In the genomic region with DNA sequence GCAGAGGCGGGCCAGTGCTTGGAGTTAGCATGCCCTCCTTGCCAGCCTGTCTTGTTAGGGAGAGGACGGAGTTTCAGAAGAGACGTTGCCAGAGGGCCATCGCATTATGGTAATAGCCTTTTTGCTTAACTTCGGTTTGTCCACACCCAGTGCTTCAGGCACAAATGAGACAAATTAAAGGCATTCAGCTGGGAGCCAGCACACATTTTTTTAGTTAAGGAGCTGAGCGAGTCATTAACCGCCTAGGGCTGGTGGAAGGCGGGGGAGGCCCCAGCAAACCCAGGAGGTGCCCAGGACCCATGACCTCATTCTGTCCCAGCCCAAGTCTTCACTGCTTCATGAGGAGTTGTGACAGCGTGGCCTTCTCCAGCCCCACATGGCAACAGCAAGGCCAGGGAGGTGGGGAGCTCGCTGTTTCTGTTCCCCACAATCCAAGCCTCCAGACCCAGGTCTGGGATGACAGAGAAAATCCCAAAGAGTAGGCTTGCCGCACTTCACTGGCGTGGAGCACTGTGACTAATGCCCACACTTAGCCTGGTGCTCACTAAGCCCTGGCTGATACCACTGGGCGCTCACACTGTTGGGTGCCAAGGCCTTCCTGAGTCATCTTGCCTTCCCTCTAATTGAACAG, we compare ENCODE assay signal across 10 cellular contexts.
DNase-seq lines count a peak whose midpoint lies in the region; ATAC-seq and TF ChIP-seq lines count a peak whose summit lies in the region.
"Had no signal": no experiment of that assay in that cellular context is flagged by ENCODE, and none has a peak within 500 bp of the region (broad histone marks: within the 10 kb centered on the region; RNA-seq: fewer than 3 reads in every experiment).

No MANE protein-coding gene starts in this region.

- CTCF ChIA-PET in activated CD4-positive, alpha-beta T cell treated with anti-CD3 and anti-CD28 coated beads for 36 hours (lab: Charles Lee), result no interaction called here
- CTCF ChIA-PET in activated CD4-positive, alpha-beta T cell treated with anti-CD3 and anti-CD28 coated beads, Interleukin-2, amount 10 ng/mL, durations not matched to agents 7 days and 5 days (lab: Charles Lee), result interaction anchor here (0.6 to 1.2 kb wide), 3 partner anchors 21 to 340 kb away, joined by 3 read pairs; no protein-coding TSS in a partner anchor
- CTCF ChIA-PET in activated CD8-positive, alpha-beta memory T cell treated with anti-CD3 and anti-CD28 coated beads, Interleukin-2, amount 10 ng/mL, durations not matched to agents 7 days and 5 days (lab: Charles Lee), result no interaction called here

- H3K9me3 Mint-ChIP-seq in activated CD4-positive, alpha-beta T cell treated with anti-CD3 and anti-CD28 coated beads for 36 hours (ENCODE audit: low read depth), result no peaks in the 10 kb centered on the region
- H3K9me3 Mint-ChIP-seq in activated CD4-positive, alpha-beta T cell treated with anti-CD3 and anti-CD28 coated beads, Interleukin-2, amount 10 ng/mL, durations not matched to agents 7 days and 5 days, result no peaks in the 10 kb centered on the region
- no peaks in the 10 kb centered on the region for H3K9me3 Mint-ChIP-seq in stimulated activated effector memory CD8-positive, alpha-beta T cell treated with anti-CD3 and anti-CD28 coated beads, Interleukin-12 subunit alpha, Interleukin-12 subunit beta, amount 100 ng/mL, for 72 hours
- H3K9me3 Mint-ChIP-seq in activated CD8-positive, alpha-beta memory T cell treated with anti-CD3 and anti-CD28 coated beads, Interleukin-2, amount 10 ng/mL, durations not matched to agents 7 days and 5 days (ENCODE audit: low read depth), result no peaks in the 10 kb centered on the region
- H3K9me3 Mint-ChIP-seq: IgD-negative memory B cell had no signal

- peak; percentile 48 for DNase-seq in activated CD4-positive, alpha-beta T cell treated with anti-CD3 and anti-CD28 coated beads for 36 hours
- no peak for DNase-seq in activated CD4-positive, alpha-beta T cell treated with anti-CD3 and anti-CD28 coated beads, Interleukin-2, amount 10 ng/mL, durations not matched to agents 7 days and 5 days
- peak; percentile 93 for DNase-seq in fibroblast of gingiva (ENCODE audit: low read depth)
- DNase-seq in stimulated activated effector memory CD8-positive, alpha-beta T cell treated with anti-CD3 and anti-CD28 coated beads, Interleukin-12 subunit alpha, Interleukin-12 subunit beta, amount 100 ng/mL, for 72 hours (ENCODE audit: low spot score in 2 of 2), result no peak
- no peak for DNase-seq in activated CD8-positive, alpha-beta memory T cell treated with anti-CD3 and anti-CD28 coated beads, Interleukin-2, amount 10 ng/mL, durations not matched to agents 7 days and 5 days
- no peak for DNase-seq in AML-193 (lab: John Stamatoyannopoulos, UW)
- DNase-seq: stimulated activated CD4-positive, alpha-beta T cell treated with anti-CD3 and anti-CD28 coated beads, Interleukin-4, amount 100 ng/mL, for 24 hours had no signal

- POLR2A ChIA-PET in activated CD4-positive, alpha-beta T cell treated with anti-CD3 and anti-CD28 coated beads for 36 hours (lab: Charles Lee), result no interaction called here
- POLR2A ChIA-PET in activated CD4-positive, alpha-beta T cell treated with anti-CD3 and anti-CD28 coated beads, Interleukin-2, amount 10 ng/mL, durations not matched to agents 7 days and 5 days (lab: Charles Lee), result no interaction called here

- H3K27ac Mint-ChIP-seq in activated CD4-positive, alpha-beta T cell treated with anti-CD3 and anti-CD28 coated beads for 36 hours, result no peak overlapping the region
- no peak overlapping the region for H3K27ac Mint-ChIP-seq in activated CD4-positive, alpha-beta T cell treated with anti-CD3 and anti-CD28 coated beads, Interleukin-2, amount 10 ng/mL, durations not matched to agents 7 days and 5 days
- H3K27ac Mint-ChIP-seq in stimulated activated effector memory CD8-positive, alpha-beta T cell treated with anti-CD3 and anti-CD28 coated beads, Interleukin-12 subunit alpha, Interleukin-12 subunit beta, amount 100 ng/mL, for 72 hours, result no peak overlapping the region
- H3K27ac Mint-ChIP-seq in activated CD8-positive, alpha-beta memory T cell treated with anti-CD3 and anti-CD28 coated beads, Interleukin-2, amount 10 ng/mL, durations not matched to agents 7 days and 5 days, result no peak overlapping the region
- H3K27ac Mint-ChIP-seq: IgD-negative memory B cell had no signal

- no peak overlapping the region for H3K4me3 Mint-ChIP-seq in activated CD4-positive, alpha-beta T cell treated with anti-CD3 and anti-CD28 coated beads for 36 hours
- no peak overlapping the region for H3K4me3 Mint-ChIP-seq in activated CD4-positive, alpha-beta T cell treated with anti-CD3 and anti-CD28 coated beads, Interleukin-2, amount 10 ng/mL, durations not matched to agents 7 days and 5 days
- H3K4me3 Mint-ChIP-seq in stimulated activated effector memory CD8-positive, alpha-beta T cell treated with anti-CD3 and anti-CD28 coated beads, Interleukin-12 subunit alpha, Interleukin-12 subunit beta, amount 100 ng/mL, for 72 hours, result no peak overlapping the region
- no peak overlapping the region for H3K4me3 Mint-ChIP-seq in activated CD8-positive, alpha-beta memory T cell treated with anti-CD3 and anti-CD28 coated beads, Interleukin-2, amount 10 ng/mL, durations not matched to agents 7 days and 5 days
- H3K4me3 Mint-ChIP-seq: IgD-negative memory B cell had no signal

- intact Hi-C loops in activated CD4-positive, alpha-beta T cell treated with anti-CD3 and anti-CD28 coated beads for 36 hours (cut with DNase I, micrococcal nuclease), result no loop called here

- peak; percentile 81 for ATAC-seq in activated CD4-positive, alpha-beta T cell treated with anti-CD3 and anti-CD28 coated beads for 36 hours
- ATAC-seq in stimulated activated effector memory CD8-positive, alpha-beta T cell treated with anti-CD3 and anti-CD28 coated beads, Interleukin-12 subunit alpha, Interleukin-12 subunit beta, amount 100 ng/mL, for 72 hours, result peak; percentile 76
- ATAC-seq in HG02588 (IDR thresholded peaks at IDR 0.05; ENCODE audit: unreplicated experiment), result no peak
- ATAC-seq in activated CD8-positive, alpha-beta memory T cell treated with anti-CD3 and anti-CD28 coated beads, Interleukin-2, amount 10 ng/mL, durations not matched to agents 7 days and 5 days, result no peak

- H3K36me3 Mint-ChIP-seq in activated CD4-positive, alpha-beta T cell treated with anti-CD3 and anti-CD28 coated beads for 36 hours (ENCODE audit: low read depth), result no peaks in the 10 kb centered on the region
- no peaks in the 10 kb centered on the region for H3K36me3 Mint-ChIP-seq in activated CD4-positive, alpha-beta T cell treated with anti-CD3 and anti-CD28 coated beads, Interleukin-2, amount 10 ng/mL, durations not matched to agents 7 days and 5 days (ENCODE audit: low read depth)
- H3K36me3 Mint-ChIP-seq in stimulated activated effector memory CD8-positive, alpha-beta T cell treated with anti-CD3 and anti-CD28 coated beads, Interleukin-12 subunit alpha, Interleukin-12 subunit beta, amount 100 ng/mL, for 72 hours, result no peaks in the 10 kb centered on the region
- no peaks in the 10 kb centered on the region for H3K36me3 Mint-ChIP-seq in activated CD8-positive, alpha-beta memory T cell treated with anti-CD3 and anti-CD28 coated beads, Interleukin-2, amount 10 ng/mL, durations not matched to agents 7 days and 5 days
- H3K36me3 Mint-ChIP-seq: IgD-negative memory B cell had no signal

- peaks cover 9% of the 10 kb centered on the region for H3K27me3 Mint-ChIP-seq in activated CD4-positive, alpha-beta T cell treated with anti-CD3 and anti-CD28 coated beads for 36 hours
- no peaks in the 10 kb centered on the region for H3K27me3 Mint-ChIP-seq in activated CD4-positive, alpha-beta T cell treated with anti-CD3 and anti-CD28 coated beads, Interleukin-2, amount 10 ng/mL, durations not matched to agents 7 days and 5 days
- H3K27me3 Mint-ChIP-seq in activated CD8-positive, alpha-beta memory T cell treated with anti-CD3 and anti-CD28 coated beads, Interleukin-2, amount 10 ng/mL, durations not matched to agents 7 days and 5 days, result peaks cover 14% of the 10 kb centered on the region

- no peaks in the 10 kb centered on the region for H3K4me1 Mint-ChIP-seq in activated CD4-positive, alpha-beta T cell treated with anti-CD3 and anti-CD28 coated beads for 36 hours
- H3K4me1 Mint-ChIP-seq in activated CD4-positive, alpha-beta T cell treated with anti-CD3 and anti-CD28 coated beads, Interleukin-2, amount 10 ng/mL, durations not matched to agents 7 days and 5 days, result no peaks in the 10 kb centered on the region
- H3K4me1 Mint-ChIP-seq in stimulated activated effector memory CD8-positive, alpha-beta T cell treated with anti-CD3 and anti-CD28 coated beads, Interleukin-12 subunit alpha, Interleukin-12 subunit beta, amount 100 ng/mL, for 72 hours, result no peaks in the 10 kb centered on the region
- H3K4me1 Mint-ChIP-seq in activated CD8-positive, alpha-beta memory T cell treated with anti-CD3 and anti-CD28 coated beads, Interleukin-2, amount 10 ng/mL, durations not matched to agents 7 days and 5 days, result no peaks in the 10 kb centered on the region

TF ChIP-seq in PFSK-1, 5 proteins besides CTCF, POLR2A, EP300 and RAD21 (continues in another document):
- no peak for TF ChIP-seq TAF1 (IDR thresholded peaks at IDR 0.05; ENCODE audit: borderline replicate concordance, insufficient read depth, low read length)
- TF ChIP-seq POLR2AphosphoS5 (IDR thresholded peaks at IDR 0.05; ENCODE audit: low read depth, low read length), result no peak
- TF ChIP-seq, protein P1, sequence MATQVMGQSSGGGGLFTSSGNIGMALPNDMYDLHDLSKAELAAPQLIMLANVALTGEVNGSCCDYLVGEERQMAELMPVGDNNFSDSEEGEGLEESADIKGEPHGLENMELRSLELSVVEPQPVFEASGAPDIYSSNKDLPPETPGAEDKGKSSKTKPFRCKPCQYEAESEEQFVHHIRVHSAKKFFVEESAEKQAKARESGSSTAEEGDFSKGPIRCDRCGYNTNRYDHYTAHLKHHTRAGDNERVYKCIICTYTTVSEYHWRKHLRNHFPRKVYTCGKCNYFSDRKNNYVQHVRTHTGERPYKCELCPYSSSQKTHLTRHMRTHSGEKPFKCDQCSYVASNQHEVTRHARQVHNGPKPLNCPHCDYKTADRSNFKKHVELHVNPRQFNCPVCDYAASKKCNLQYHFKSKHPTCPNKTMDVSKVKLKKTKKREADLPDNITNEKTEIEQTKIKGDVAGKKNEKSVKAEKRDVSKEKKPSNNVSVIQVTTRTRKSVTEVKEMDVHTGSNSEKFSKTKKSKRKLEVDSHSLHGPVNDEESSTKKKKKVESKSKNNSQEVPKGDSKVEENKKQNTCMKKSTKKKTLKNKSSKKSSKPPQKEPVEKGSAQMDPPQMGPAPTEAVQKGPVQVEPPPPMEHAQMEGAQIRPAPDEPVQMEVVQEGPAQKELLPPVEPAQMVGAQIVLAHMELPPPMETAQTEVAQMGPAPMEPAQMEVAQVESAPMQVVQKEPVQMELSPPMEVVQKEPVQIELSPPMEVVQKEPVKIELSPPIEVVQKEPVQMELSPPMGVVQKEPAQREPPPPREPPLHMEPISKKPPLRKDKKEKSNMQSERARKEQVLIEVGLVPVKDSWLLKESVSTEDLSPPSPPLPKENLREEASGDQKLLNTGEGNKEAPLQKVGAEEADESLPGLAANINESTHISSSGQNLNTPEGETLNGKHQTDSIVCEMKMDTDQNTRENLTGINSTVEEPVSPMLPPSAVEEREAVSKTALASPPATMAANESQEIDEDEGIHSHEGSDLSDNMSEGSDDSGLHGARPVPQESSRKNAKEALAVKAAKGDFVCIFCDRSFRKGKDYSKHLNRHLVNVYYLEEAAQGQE (IDR thresholded peaks at IDR 0.05; ENCODE audit: insufficient read depth in 1 of 2, low read depth in 2 of 2, low read length in 2 of 2), result no peak; a peak in 1 of 4 replicates

Comparison
In these comparisons a context has a peak if more than half of its experiments do, and no peak if none do; other contexts are left out.
1. DNase-seq: peak in activated CD4-positive, alpha-beta T cell treated with anti-CD3 and anti-CD28 coated beads for 36 hours (single experiment) and fibroblast of gingiva (single experiment); none in activated CD4-positive, alpha-beta T cell treated with anti-CD3 and anti-CD28 coated beads, Interleukin-2, amount 10 ng/mL, durations not matched to agents 7 days and 5 days (single experiment), stimulated activated effector memory CD8-positive, alpha-beta T cell treated with anti-CD3 and anti-CD28 coated beads, Interleukin-12 subunit alpha, Interleukin-12 subunit beta, amount 100 ng/mL, for 72 hours (0 of 2), activated CD8-positive, alpha-beta memory T cell treated with anti-CD3 and anti-CD28 coated beads, Interleukin-2, amount 10 ng/mL, durations not matched to agents 7 days and 5 days (single experiment) and AML-193 (0 of 2).
2. ATAC-seq: peak in activated CD4-positive, alpha-beta T cell treated with anti-CD3 and anti-CD28 coated beads for 36 hours (single experiment) and stimulated activated effector memory CD8-positive, alpha-beta T cell treated with anti-CD3 and anti-CD28 coated beads, Interleukin-12 subunit alpha, Interleukin-12 subunit beta, amount 100 ng/mL, for 72 hours (single experiment); none in HG02588 (single experiment) and activated CD8-positive, alpha-beta memory T cell treated with anti-CD3 and anti-CD28 coated beads, Interleukin-2, amount 10 ng/mL, durations not matched to agents 7 days and 5 days (single experiment).